8 cellular contexts compared by ENCODE assay signal in the genomic region with DNA sequence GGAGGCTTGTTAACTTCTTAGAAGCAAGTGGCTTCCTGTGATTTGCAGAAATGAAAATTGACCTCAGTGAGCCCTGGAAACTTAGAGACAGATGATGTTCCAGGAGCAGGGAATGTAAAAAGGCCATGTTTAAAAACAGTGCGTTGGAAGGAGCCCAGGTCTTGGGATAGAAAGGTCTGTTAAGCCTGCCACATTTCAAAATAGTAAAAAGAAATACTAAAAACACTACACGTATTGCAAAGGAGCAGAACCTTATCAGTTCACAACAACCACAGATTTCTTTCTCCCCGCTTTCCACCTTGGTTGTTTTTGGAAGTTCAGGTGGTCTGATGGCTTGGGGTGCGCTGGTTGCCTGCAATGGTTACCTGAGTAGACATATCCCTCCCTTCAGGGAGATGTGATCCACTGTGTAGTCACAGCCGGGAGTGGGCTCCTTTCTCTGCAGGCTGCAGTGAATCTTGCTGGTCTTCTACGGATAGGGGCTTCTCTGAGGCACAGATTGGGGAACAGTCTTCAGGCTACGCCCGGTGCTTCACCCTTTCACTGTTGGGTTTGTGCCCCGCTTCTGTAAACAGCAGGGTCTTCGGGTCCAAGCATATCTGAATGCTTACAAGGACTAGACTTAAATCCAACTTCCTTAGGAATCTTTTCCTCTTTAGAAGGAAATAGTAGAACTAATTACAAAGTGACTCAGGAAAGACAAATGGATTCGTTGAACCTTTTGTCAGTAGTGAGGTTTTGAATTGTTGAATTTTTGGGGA. TPM values are rescaled to one million over a fixed set of nuclear protein-coding genes. Genes with fewer than 3 reads are reported as not detected.
DNase-seq lines count a peak whose midpoint lies in the region; ATAC-seq and TF ChIP-seq lines count a peak whose summit lies in the region.

No MANE protein-coding gene starts in this region.

- DNase-seq in GM13977 (ENCODE audit: low spot score): peak; percentile 37
- DNase-seq in PC-9: no peak
- peak; percentile 66 to 72 for DNase-seq in fibroblast of lung (ENCODE audit: low read depth in 2 of 2)
- DNase-seq in activated gamma-delta T cell (lab: John Stamatoyannopoulos, UW): no peak
- no peak for DNase-seq in NCI-H1930 (lab: John Stamatoyannopoulos, UW)
- DNase-seq in T-helper 9 cell: no peak

- no peak overlapping the region for H3K27ac Mint-ChIP-seq in stimulated activated memory B cell treated with anti-CD40 and anti-IgM and Interleukin-4, amounts not matched to agents 10 μg/mL and 1 μg/mL and 100 μg/mL, for 72 hours

- no peak for TF ChIP-seq CTCF in GM13977 (IDR thresholded peaks at IDR 0.05; ENCODE audit: extremely low read depth, insufficient read depth, missing control alignments)
- TF ChIP-seq CTCF in PC-9 (conservative IDR thresholded peaks at IDR 0.05): no peak
- TF ChIP-seq CTCF in fibroblast of lung (conservative IDR thresholded peaks at IDR 0.05 in 1 of 2, IDR thresholded peaks at IDR 0.05 in 1 of 2; ENCODE audit: low read depth in 1 of 2, low read length in 2 of 2): no peak

- H3K4me3 Mint-ChIP-seq in stimulated activated memory B cell treated with anti-CD40 and anti-IgM and Interleukin-4, amounts not matched to agents 10 μg/mL and 1 μg/mL and 100 μg/mL, for 72 hours: no peak overlapping the region

- no TSS peak for BruUV-seq in PC-9 (replicated peaks; lab: Mats Ljungman, UMichigan)

- H3K9me3 Mint-ChIP-seq in stimulated activated memory B cell treated with anti-CD40 and anti-IgM and Interleukin-4, amounts not matched to agents 10 μg/mL and 1 μg/mL and 100 μg/mL, for 72 hours: no peaks in the 10 kb centered on the region

- peaks cover 41% of the 10 kb centered on the region for H3K4me1 ChIP-seq in PC-9 (replicated peaks; ENCODE audit: insufficient read depth)
- H3K4me1 ChIP-seq in fibroblast of lung (ENCODE audit: control insufficient read depth, extremely low read depth, insufficient read depth, low read length): peaks cover 11% of the 10 kb centered on the region
- peaks cover 21% of the 10 kb centered on the region for H3K4me1 ChIP-seq in rectal smooth muscle tissue (ENCODE audit: control insufficient read depth, insufficient read depth, low read length)

- POLR2A ChIA-PET in PC-9 (lab: Charles Lee; ENCODE audit: unreplicated experiment): interaction anchor here (0.7 kb wide), 1 partner anchor 43 kb away, joined by 4 read pairs; no protein-coding TSS in a partner anchor

- no peaks in the 10 kb centered on the region for H3K27me3 ChIP-seq in PC-9 (ENCODE audit: insufficient read depth, low read depth)
- H3K27me3 ChIP-seq in fibroblast of lung (ENCODE audit: control insufficient read depth, insufficient read depth, low read length): no peaks in the 10 kb centered on the region
- no peaks in the 10 kb centered on the region for H3K27me3 ChIP-seq in rectal smooth muscle tissue (ENCODE audit: control insufficient read depth, insufficient read depth, low read length)

- ATAC-seq in stimulated activated memory B cell treated with anti-CD40 and anti-IgM and Interleukin-4, amounts not matched to agents 10 μg/mL and 1 μg/mL and 100 μg/mL, for 72 hours: no peak

- H4K20me1 ChIP-seq in PC-9 (ENCODE audit: insufficient read depth): no peaks in the 10 kb centered on the region
- H4K20me1 ChIP-seq in fibroblast of lung (ENCODE audit: control insufficient read depth, extremely low read depth, insufficient read depth, low read length): no peaks in the 10 kb centered on the region

- H3K4me3 ChIP-seq in PC-9 (peak overlapping the region; percentile 94), fibroblast of lung (replicated peaks in 1 of 4; ENCODE audit: control extremely low read depth in 1 of 4, insufficient read depth in 1 of 4, low read depth in 3 of 4, low read length in 4 of 4) (peak overlapping the region; percentile 67 to 99 (median 82)), rectal smooth muscle tissue (ENCODE audit: low read length) (peak overlapping the region; percentile 71)

- intact Hi-C loops in PC-9 (cut with micrococcal nuclease; ENCODE audit: unreplicated experiment): loop anchor here (1.0 to 2.0 kb wide), 3 partner anchors 21 to 213 kb away; no protein-coding TSS in a partner anchor

- H3K9me3 ChIP-seq in PC-9 (ENCODE audit: insufficient read depth, low read depth) (no peaks in the 10 kb centered on the region), fibroblast of lung (ENCODE audit: control insufficient read depth, insufficient read depth, low read depth, low read length) (no peaks in the 10 kb centered on the region)

- H3K36me3 ChIP-seq in PC-9 (ENCODE audit: low read depth) (no peaks in the 10 kb centered on the region), fibroblast of lung (ENCODE audit: control insufficient read depth, insufficient read depth, low read length) (peaks cover 4% of the 10 kb centered on the region), rectal smooth muscle tissue (ENCODE audit: control insufficient read depth, insufficient read depth, low read length) (no peaks in the 10 kb centered on the region)

- H3K27ac ChIP-seq in PC-9 (peak overlapping the region; percentile 61), fibroblast of lung (ENCODE audit: insufficient read depth, low read length) (peak overlapping the region; percentile 77), rectal smooth muscle tissue (ENCODE audit: low read depth, low read length) (peak overlapping the region; percentile 94)

- H2AFZ ChIP-seq in PC-9 (no peak overlapping the region), fibroblast of lung (ENCODE audit: low read length) (no peak overlapping the region)

- peaks cover 42% of the 10 kb centered on the region for H3K27me3 Mint-ChIP-seq in stimulated activated memory B cell treated with anti-CD40 and anti-IgM and Interleukin-4, amounts not matched to agents 10 μg/mL and 1 μg/mL and 100 μg/mL, for 72 hours

- peaks cover 60% of the 10 kb centered on the region for H3K79me2 ChIP-seq in PC-9 (ENCODE audit: low read depth)
- peaks cover 65% of the 10 kb centered on the region for H3K79me2 ChIP-seq in fibroblast of lung (ENCODE audit: control insufficient read depth, insufficient read depth, low read length)

- H3K4me1 Mint-ChIP-seq in stimulated activated memory B cell treated with anti-CD40 and anti-IgM and Interleukin-4, amounts not matched to agents 10 μg/mL and 1 μg/mL and 100 μg/mL, for 72 hours: no peaks in the 10 kb centered on the region

- peaks cover 4% of the 10 kb centered on the region; the same call in 1 of the 2 replicates for H3F3A ChIP-seq in PC-9 (ENCODE audit: insufficient read depth, low read depth)

- H3K4me2 ChIP-seq in PC-9 (peak overlapping the region; percentile 94), fibroblast of lung (ENCODE audit: extremely low read depth, insufficient read depth, low read length) (peak overlapping the region; percentile 93)

- peak overlapping the region; percentile 64 for H3K9ac ChIP-seq in fibroblast of lung (ENCODE audit: insufficient read depth, low read length)
- peak overlapping the region; percentile 85 for H3K9ac ChIP-seq in rectal smooth muscle tissue (ENCODE audit: low read length)

- CTCF ChIA-PET in PC-9 (lab: Charles Lee): no interaction called here

- in situ Hi-C loops in GM13977 (cut with MboI; ENCODE audit: low pct_unique_long_range_greater_than_20kb, low sequenced_read_pairs, unreplicated experiment): no loop called here

- H3K9me2 ChIP-seq in PC-9 (ENCODE audit: insufficient read depth): no peaks in the 10 kb centered on the region

- H3K36me3 Mint-ChIP-seq in stimulated activated memory B cell treated with anti-CD40 and anti-IgM and Interleukin-4, amounts not matched to agents 10 μg/mL and 1 μg/mL and 100 μg/mL, for 72 hours: no peaks in the 10 kb centered on the region

RNA-seq across cellular contexts. Expression of a gene that starts 1.9 kb away (rescaled TPM):
- total RNA-seq in PC-9 (2021): 76.9 and 106 TPM in 2 replicates
- 65.0 and 121 TPM in 2 replicates for total RNA-seq in fibroblast of lung
- 78.9 and 88.6 TPM in 2 replicates for polyA plus RNA-seq in fibroblast of lung
- polyA plus RNA-seq in fibroblast of lung (2012): 58.0 and 90.2 TPM in 2 replicates
- 97.1 and 105 TPM in 2 replicates for polyA minus RNA-seq in fibroblast of lung (ENCODE audit: low replicate concordance)

Comparison
In these comparisons a context has a peak if more than half of its experiments do, and no peak if none do; other contexts are left out.
1. DNase-seq: peak in GM13977 (single experiment) and fibroblast of lung (2 of 2); none in PC-9 (0 of 2), activated gamma-delta T cell (single experiment), NCI-H1930 (0 of 2) and T-helper 9 cell (single experiment).
2. Peak in every context shown above with its lines, with median percentiles within 50 percentile points of each other: H3K27ac ChIP-seq and H3K4me3 ChIP-seq.